17 cellular contexts compared by ENCODE assay signal in the genomic region with DNA sequence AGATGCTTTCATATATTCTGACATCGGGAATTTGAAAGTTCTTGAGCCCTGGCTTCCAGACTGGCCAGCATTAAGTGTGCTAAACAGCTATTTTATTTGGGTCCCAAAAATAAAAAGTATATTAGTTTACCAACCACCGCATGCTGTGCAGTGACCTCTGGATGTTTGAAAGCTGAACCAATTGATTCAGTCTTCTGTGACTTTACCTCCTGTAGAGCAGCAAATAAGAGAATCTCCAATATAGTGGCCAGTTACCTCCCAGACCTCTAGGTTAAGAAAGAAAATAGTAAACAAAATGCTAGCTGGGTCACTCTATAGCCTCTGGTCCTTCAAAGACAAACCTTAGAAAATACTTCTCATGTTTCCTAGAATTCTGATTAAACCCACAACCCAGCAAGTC.
DNase-seq lines count a peak whose midpoint lies in the region; ATAC-seq and TF ChIP-seq lines count a peak whose summit lies in the region.
"Had no signal": no experiment of that assay in that cellular context is flagged by ENCODE, and none has a peak within 500 bp of the region (broad histone marks: within the 10 kb centered on the region; RNA-seq: fewer than 3 reads in every experiment).

No MANE protein-coding gene starts in this region.

- peak overlapping the region; percentile 75 for H3K14ac ChIP-seq in trophoblast cell (ENCODE audit: low read length)

- no peaks in the 10 kb centered on the region for H3K27me3 ChIP-seq in GM23338 (ENCODE audit: insufficient read depth)
- H3K27me3 ChIP-seq in trophoblast cell (ENCODE audit: insufficient read depth, low read length), result no peaks in the 10 kb centered on the region

- no peak; the same call in 2 of the 3 replicates for ATAC-seq in GM23338
- no peak for ATAC-seq in GM21528 (IDR thresholded peaks at IDR 0.05; ENCODE audit: low FRiP score, unreplicated experiment)
- ATAC-seq: A549 had no signal

- H3K79me2 ChIP-seq in GM23338 (replicated peaks; ENCODE audit: insufficient read depth), result no peaks in the 10 kb centered on the region
- H3K79me2 ChIP-seq in trophoblast cell (ENCODE audit: control insufficient read depth, insufficient read depth, low read length, poor library complexity), result peaks cover 9% of the 10 kb centered on the region

- no peaks in the 10 kb centered on the region for H3K36me3 ChIP-seq in GM23338 (ENCODE audit: insufficient read depth)
- no peaks in the 10 kb centered on the region for H3K36me3 ChIP-seq in trophoblast cell (ENCODE audit: control insufficient read depth in 1 of 2, insufficient read depth in 2 of 2, low read length in 2 of 2)
- H3K36me3 ChIP-seq: MG63 had no signal

- H3K18ac ChIP-seq in trophoblast cell (ENCODE audit: low read length), result no peak overlapping the region

- H4K12ac ChIP-seq in trophoblast cell (ENCODE audit: low read depth, low read length), result no peak overlapping the region

- peaks cover 35% of the 10 kb centered on the region for H3K4me1 ChIP-seq in GM23338 (ENCODE audit: insufficient read depth)
- peaks cover 10 to 15% of the 10 kb centered on the region in 2 experiments for H3K4me1 ChIP-seq in trophoblast cell (ENCODE audit: control insufficient read depth in 1 of 2, insufficient read depth in 2 of 2, low read length in 2 of 2)
- H3K4me1 ChIP-seq: A549 had no signal

- H3K4me3 Mint-ChIP-seq in GM23338, result no peak overlapping the region
- no peak overlapping the region for H3K4me3 Mint-ChIP-seq in nephron
- H3K4me3 Mint-ChIP-seq: B cell, CD14-positive monocyte had no signal

- H2BK12ac ChIP-seq in trophoblast cell (ENCODE audit: low read length), result peak overlapping the region; percentile 17

- H4K20me1 ChIP-seq in GM23338 (replicated peaks; ENCODE audit: insufficient read depth), result no peaks in the 10 kb centered on the region

- H3K9me2 ChIP-seq in GM23338 (ENCODE audit: insufficient read depth), result peaks cover 5% of the 10 kb centered on the region

- no peak overlapping the region for H3K4me3 ChIP-seq in GM23338
- H3K4me3 ChIP-seq in trophoblast cell (ENCODE audit: low read depth, low read length), result no peak overlapping the region
- H3K4me3 ChIP-seq: A549, MG63 had no signal

- H2AFZ ChIP-seq in GM23338, result no peak overlapping the region
- H2AFZ ChIP-seq in trophoblast cell (ENCODE audit: insufficient read depth, low read length, poor library complexity), result no peak overlapping the region

- H3K27ac Mint-ChIP-seq in GM23338 (no peak overlapping the region), nephron (peak overlapping the region in 2 of 3 experiments; percentile 68 to 91)
- H3K27ac Mint-ChIP-seq: B cell, CD14-positive monocyte had no signal

- TF ChIP-seq CTCF in GM23338 (conservative IDR thresholded peaks at IDR 0.05; ENCODE audit: low read depth in 2 of 2) (no peak), nephron (IDR thresholded peaks at IDR 0.05; ENCODE audit: unreplicated experiment in 3 of 3) (no peak)

- no peak overlapping the region for H3K9ac ChIP-seq in trophoblast cell (ENCODE audit: low read length)

- H3K23ac ChIP-seq in trophoblast cell (ENCODE audit: low read length), result no peak overlapping the region

- H2BK120ac ChIP-seq in trophoblast cell (ENCODE audit: insufficient read depth, low read length, poor library complexity), result peak overlapping the region; percentile 89

- peaks cover 27% of the 10 kb centered on the region for H3K4me1 Mint-ChIP-seq in GM23338
- peaks cover 37% of the 10 kb centered on the region for H3K4me1 Mint-ChIP-seq in nephron
- H3K4me1 Mint-ChIP-seq: B cell, CD14-positive monocyte had no signal

- H3K36me3 Mint-ChIP-seq in GM23338 (ENCODE audit: low read depth) (no peaks in the 10 kb centered on the region), nephron (ENCODE audit: low read depth) (no peaks in the 10 kb centered on the region)
- H3K36me3 Mint-ChIP-seq: CD14-positive monocyte had no signal

- H2BK5ac ChIP-seq in trophoblast cell (ENCODE audit: low read depth, low read length, poor library complexity), result peak overlapping the region; percentile 94

- H3K4ac ChIP-seq in trophoblast cell (ENCODE audit: low read depth, low read length), result no peak overlapping the region

- no peak overlapping the region for H2AK5ac ChIP-seq in trophoblast cell (ENCODE audit: low read length)

- no CpG with 5 or more reads among the region's 2 CpGs for WGBS in trophoblast cell (ENCODE audit: extremely low coverage, insufficient coverage, insufficient read length)

- no peak overlapping the region for H3K27ac ChIP-seq in GM23338 (ENCODE audit: low read depth)
- H3K27ac ChIP-seq in trophoblast cell (ENCODE audit: low read depth, low read length), result peak overlapping the region; percentile 100
- H3K27ac ChIP-seq: A549 had no signal

- H4K91ac ChIP-seq in trophoblast cell (ENCODE audit: low read depth, low read length), result peak overlapping the region; percentile 85

- no peak overlapping the region for H4K8ac ChIP-seq in trophoblast cell (ENCODE audit: low read depth, low read length)

- H3K4me2 ChIP-seq in GM23338 (0 out of 2 replicates have a peak overlapping the region, but pooled peaks have one; percentile 11), trophoblast cell (ENCODE audit: low read length) (no peak overlapping the region)
- H3K4me2 ChIP-seq: A549 had no signal

- H3K79me1 ChIP-seq in trophoblast cell (ENCODE audit: low read length), result peaks cover 45% of the 10 kb centered on the region

- H3K9me3 Mint-ChIP-seq in GM23338 (no peaks in the 10 kb centered on the region), nephron (no peaks in the 10 kb centered on the region)
- H3K9me3 Mint-ChIP-seq: CD14-positive monocyte had no signal

- H3F3A ChIP-seq in GM23338 (replicated peaks; ENCODE audit: low read depth), result no peaks in the 10 kb centered on the region

- H3K27me3 Mint-ChIP-seq in GM23338 (ENCODE audit: insufficient read depth, low read depth, poor library complexity) (no peaks in the 10 kb centered on the region), nephron (ENCODE audit: low read depth) (no peaks in the 10 kb centered on the region)

- no peaks in the 10 kb centered on the region for H3K9me3 ChIP-seq in trophoblast cell (ENCODE audit: insufficient read depth, low read depth, low read length)
- H3K9me3 ChIP-seq: A549, MG63 had no signal

- DNase-seq in GM23338 (ENCODE audit: low spot score) (no peak), NCI-H69 (lab: John Stamatoyannopoulos, UW) (peak; percentile 81), trophoblast cell (no peak), globus pallidus (ENCODE audit: low spot score) (no peak), epidermal melanocyte (ENCODE audit: insufficient read length, low spot score) (no peak)
- DNase-seq: DMS53, MG63, NCI-H1436, NCI-H2029, NCI-H524 treated with DMSO at 0.1 percent for 48 hours, Right ventricle myocardium superior, SW 1271 had no signal

TF ChIP-seq in GM23338, 12 proteins besides CTCF, POLR2A, EP300 and RAD21 (continues in another document):
- TF ChIP-seq STAT1 (IDR thresholded peaks at IDR 0.05; ENCODE audit: unreplicated experiment) (no peak), ZNF114 (CRISPR knock-in tag; IDR thresholded peaks at IDR 0.05) (no peak)
